ENCODE assay signal across 12 cellular contexts in the genomic region with DNA sequence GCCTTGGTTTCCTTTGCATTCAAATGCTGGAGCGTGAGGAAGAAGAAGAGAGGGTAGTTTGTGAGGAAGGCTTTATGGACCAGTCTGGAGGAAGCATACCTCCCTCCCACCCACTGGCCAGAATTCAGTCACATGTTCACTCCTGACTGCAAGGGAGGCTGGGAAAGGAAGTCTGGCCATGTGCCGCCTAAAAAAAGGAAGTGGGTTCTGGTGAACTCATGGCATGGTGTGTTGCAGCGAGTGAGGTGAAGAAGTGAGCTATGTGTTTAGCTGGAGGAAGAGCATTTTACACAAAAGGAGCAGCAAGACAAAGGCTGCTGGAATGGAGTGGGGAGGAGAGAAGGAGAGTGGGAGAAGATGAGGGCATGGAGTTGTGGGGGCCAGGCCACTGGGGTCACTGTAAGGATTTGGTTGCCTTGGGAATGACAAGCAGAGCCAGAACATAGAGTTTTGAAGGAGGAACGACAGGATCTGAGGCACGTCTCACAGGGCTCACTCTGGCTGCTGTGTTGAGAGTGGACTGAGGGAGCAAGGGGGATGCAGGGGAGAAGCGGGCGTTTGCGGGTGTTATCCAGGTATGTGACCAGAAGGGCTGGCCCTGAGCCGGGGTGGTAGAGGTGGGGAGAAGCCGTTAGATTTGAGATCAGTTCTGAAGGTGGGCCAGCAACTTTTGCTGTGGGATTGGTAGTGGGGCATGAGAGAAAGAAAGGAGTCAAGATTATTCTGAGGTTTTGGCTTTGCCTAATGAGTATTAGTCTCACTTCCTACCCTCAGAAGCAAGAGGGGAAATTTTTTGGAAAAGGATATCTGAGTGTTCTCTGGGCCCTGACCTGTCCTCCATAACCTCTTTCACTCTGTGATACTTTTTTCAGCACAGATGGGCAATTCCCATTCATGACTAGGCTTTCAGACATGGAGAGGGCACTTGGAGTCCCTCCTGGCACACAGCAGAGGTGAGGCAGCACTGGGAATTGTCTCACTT. TPM values are rescaled to one million over a fixed set of nuclear protein-coding genes. Genes with fewer than 3 reads are reported as not detected.
DNase-seq lines count a peak whose midpoint lies in the region; ATAC-seq and TF ChIP-seq lines count a peak whose summit lies in the region.
"Had no signal": no experiment of that assay in that cellular context is flagged by ENCODE, and none has a peak within 500 bp of the region (broad histone marks: within the 10 kb centered on the region; RNA-seq: fewer than 3 reads in every experiment).

No MANE protein-coding gene starts in this region.

- peaks cover 6% of the 10 kb centered on the region for H3K9me3 Mint-ChIP-seq in activated naive CD4-positive, alpha-beta T cell treated with anti-CD3 and anti-CD28 coated beads for 36 hours
- no peaks in the 10 kb centered on the region for H3K9me3 Mint-ChIP-seq in activated naive CD8-positive, alpha-beta T cell (ENCODE audit: low read depth)

- TF ChIP-seq CTCF in spleen (IDR thresholded peaks at IDR 0.05 in 8 of 11, conservative IDR thresholded peaks at IDR 0.05 in 3 of 11) = no peak

- H3K27me3 ChIP-seq in spleen (replicated peaks in 1 of 7) = no peaks in the 10 kb centered on the region
- H3K27me3 ChIP-seq: ovary had no signal

- no peaks in the 10 kb centered on the region for H3K36me3 ChIP-seq in spleen
- H3K36me3 ChIP-seq: ovary had no signal

- WGBS in spleen, 5 donors = 74 to 83% (median 77%) methylated on average over 10 of the region's 10 CpGs

- H3K9me3 ChIP-seq in spleen = no peaks in the 10 kb centered on the region
- H3K9me3 ChIP-seq: ovary had no signal

- H3K4me1 Mint-ChIP-seq in activated naive CD4-positive, alpha-beta T cell treated with anti-CD3 and anti-CD28 coated beads for 36 hours (ENCODE audit: low read depth) = peaks cover 26% of the 10 kb centered on the region
- H3K4me1 Mint-ChIP-seq in activated naive CD8-positive, alpha-beta T cell (ENCODE audit: low read depth) = peaks cover 53% of the 10 kb centered on the region

- H3K27ac ChIP-seq in spleen = peak overlapping the region in 2 of 8 donors; percentile 21 to 24
- H3K27ac ChIP-seq: ovary had no signal

- peaks cover 6% of the 10 kb centered on the region for H3K36me3 Mint-ChIP-seq in activated naive CD4-positive, alpha-beta T cell treated with anti-CD3 and anti-CD28 coated beads for 36 hours (ENCODE audit: low read depth)
- H3K36me3 Mint-ChIP-seq in activated naive CD8-positive, alpha-beta T cell = peaks cover 6% of the 10 kb centered on the region

- H3K27ac Mint-ChIP-seq in activated naive CD4-positive, alpha-beta T cell treated with anti-CD3 and anti-CD28 coated beads for 36 hours = no peak overlapping the region
- H3K27ac Mint-ChIP-seq in activated naive CD8-positive, alpha-beta T cell = peak overlapping the region; percentile 84

- no peak overlapping the region for H3K4me3 Mint-ChIP-seq in activated naive CD4-positive, alpha-beta T cell treated with anti-CD3 and anti-CD28 coated beads for 36 hours
- peak overlapping the region; percentile 0 for H3K4me3 Mint-ChIP-seq in activated naive CD8-positive, alpha-beta T cell

- intact Hi-C loops in activated naive CD4-positive, alpha-beta T cell treated with anti-CD3 and anti-CD28 coated beads for 36 hours (cut with micrococcal nuclease) = no loop called here
- intact Hi-C loops in spleen (cut with DNase I; ENCODE audit: low total_unique reads) = no loop called here

- CTCF ChIA-PET in activated naive CD4-positive, alpha-beta T cell treated with anti-CD3 and anti-CD28 coated beads for 36 hours (lab: Charles Lee) = interaction anchor here (1.3 to 2.3 kb wide), 4 partner anchors 12 to 33 kb away, joined by 3 to 9 read pairs (median 4); no protein-coding TSS in a partner anchor

- peaks cover 16 to 98% (median 64%) of the 10 kb centered on the region in 6 donors for H3K4me1 ChIP-seq in spleen

- no peak for TF ChIP-seq POLR2A in spleen (IDR thresholded peaks at IDR 0.05)

- DNase-seq in activated naive CD4-positive, alpha-beta T cell treated with anti-CD3 and anti-CD28 coated beads for 36 hours = peak; percentile 22
- no peak for DNase-seq in activated naive CD4-positive, alpha-beta T cell (lab: John Stamatoyannopoulos, UW)
- peak; percentile 94 for DNase-seq in MV-4-11 (lab: John Stamatoyannopoulos, UW)
- peak; percentile 64 for DNase-seq in spleen
- DNase-seq in stimulated activated CD4-positive, alpha-beta T cell treated with anti-CD3 and anti-CD28 coated beads, Interleukin-4, amount 100 ng/mL, for 24 hours = no peak
- DNase-seq in SHP77 treated with DMSO at 0.1 percent for 48 hours (lab: John Stamatoyannopoulos, UW) = no peak
- DNase-seq: erythroblast, NCI-H146, ovary, trophoblast cell had no signal

- H3K4me3 ChIP-seq in spleen = no peak overlapping the region
- H3K4me3 ChIP-seq: ovary had no signal

- H3K27me3 Mint-ChIP-seq in activated naive CD4-positive, alpha-beta T cell treated with anti-CD3 and anti-CD28 coated beads for 36 hours (ENCODE audit: low read depth) = no peaks in the 10 kb centered on the region
- H3K27me3 Mint-ChIP-seq in activated naive CD8-positive, alpha-beta T cell = no peaks in the 10 kb centered on the region

- ATAC-seq in esophagus mucosa = no peak

RNA-seq across cellular contexts. Expression of a gene that starts 26.4 kb away (rescaled TPM):
- 10 to 100 TPM; 28.2 to 29.0 TPM for total RNA-seq in activated naive CD4-positive, alpha-beta T cell treated with anti-CD3 and anti-CD28 coated beads for 36 hours
- 10 to 100 TPM; 33.1 to 58.4 (median 38.7) TPM for total RNA-seq in spleen
- polyA plus RNA-seq in spleen = 10 to 100 TPM in 1 of 3 donors, 1 to 10 TPM in 2; 6.5 to 12.0 (median 9.0) TPM
- 10.6 TPM for total RNA-seq in esophagus mucosa

Comparison
In these comparisons a context has a peak if more than half of its experiments do, and no peak if none do; other contexts are left out.
1. DNase-seq: peak in activated naive CD4-positive, alpha-beta T cell treated with anti-CD3 and anti-CD28 coated beads for 36 hours (single experiment), MV-4-11 (single experiment) and spleen (single experiment); none in activated naive CD4-positive, alpha-beta T cell (0 of 4), stimulated activated CD4-positive, alpha-beta T cell treated with anti-CD3 and anti-CD28 coated beads, Interleukin-4, amount 100 ng/mL, for 24 hours (single experiment) and SHP77 treated with DMSO at 0.1 percent for 48 hours (single experiment).